Comparison of ENCODE assay signal across 8 cellular contexts in genomic region chr10:103983367-103983911, GRCh38. TPM values are rescaled to one million over a fixed set of nuclear protein-coding genes. Genes with fewer than 3 reads are reported as not detected.
DNase-seq lines count a peak whose midpoint lies in the region; ATAC-seq and TF ChIP-seq lines count a peak whose summit lies in the region.

No MANE protein-coding gene starts in this region.

- ATAC-seq in GM21360 (IDR thresholded peaks at IDR 0.05; ENCODE audit: unreplicated experiment) (peak; percentile 80), HG03520 (IDR thresholded peaks at IDR 0.05; ENCODE audit: unreplicated experiment) (peak; percentile 80)

- no peak overlapping the region for H3K4me3 Mint-ChIP-seq in chondrocyte (ENCODE audit: unreplicated experiment)
- H3K4me3 Mint-ChIP-seq in CD14-positive monocyte: no peak overlapping the region

- H3K36me3 Mint-ChIP-seq in chondrocyte (ENCODE audit: low read depth): peaks cover 1% of the 10 kb centered on the region
- H3K36me3 Mint-ChIP-seq in CD14-positive monocyte: peaks cover 8 to 12% of the 10 kb centered on the region in 2 donors

- peak; percentile 39 for DNase-seq in GM10266 (ENCODE audit: extremely low spot score)
- no peak for DNase-seq in chondrocyte (ENCODE audit: low spot score)
- no peak for DNase-seq in CD14-positive monocyte (ENCODE audit: low spot score)
- no peak for DNase-seq in AG20443 (ENCODE audit: low spot score)
- DNase-seq in activated CD8-positive, alpha-beta memory T cell treated with anti-CD3 and anti-CD28 coated beads, Interleukin-2, amount 50 U/mL, for 4 hours: no peak
- no peak for DNase-seq in HT-29 (ENCODE audit: low spot score)

- H3K9me3 Mint-ChIP-seq in chondrocyte (ENCODE audit: low read depth) (peaks cover 5% of the 10 kb centered on the region), CD14-positive monocyte (no peaks in the 10 kb centered on the region)

- H3K27me3 Mint-ChIP-seq in chondrocyte (ENCODE audit: low read depth) (no peaks in the 10 kb centered on the region), CD14-positive monocyte (ENCODE audit: low read depth in 3 of 3) (peaks cover 0 to 1% (median 0%) of the 10 kb centered on the region in 3 donors)

- H3K27ac Mint-ChIP-seq in chondrocyte (ENCODE audit: unreplicated experiment) (peak overlapping the region; percentile 27), CD14-positive monocyte (peak overlapping the region in 1 of 7 donors; percentile 69)

- peaks cover 55% of the 10 kb centered on the region for H3K4me1 Mint-ChIP-seq in chondrocyte (ENCODE audit: low read depth)
- peaks cover 47% of the 10 kb centered on the region for H3K4me1 Mint-ChIP-seq in CD14-positive monocyte

- intact Hi-C loops in CD14-positive monocyte (cut with micrococcal nuclease): no loop called here

- no peak for TF ChIP-seq CTCF in GM10266 (IDR thresholded peaks at IDR 0.05; ENCODE audit: control insufficient read depth, insufficient read depth, low read depth, missing control alignments)
- no peak for TF ChIP-seq CTCF in chondrocyte (IDR thresholded peaks at IDR 0.05)
- no peak for TF ChIP-seq CTCF in CD14-positive monocyte (IDR thresholded peaks at IDR 0.05)

RNA-seq across cellular contexts. Expression of gene SLK, which starts 16.5 kb away (rescaled TPM):
- total RNA-seq in chondrocyte: 30.8 to 33.5 TPM (median 30.9 TPM) in 3 replicates
- 1 to 10 TPM; 2.9 to 4.4 TPM for polyA plus RNA-seq in CD14-positive monocyte
- 15.1 and 16.1 TPM in 2 replicates for total RNA-seq in HT-29 (2014; rRNA removed; shearing (Covaris generic))
